In genomic region chr19:14325134-14325533, GRCh38 we compare ENCODE assay signal across 8 cellular contexts.
"Had no signal": no experiment of that assay in that cellular context is flagged by ENCODE, and none has a peak within 500 bp of the region (broad histone marks: within the 10 kb centered on the region; RNA-seq: fewer than 3 reads in every experiment).

No MANE protein-coding gene starts in this region.

- H3K9me3 ChIP-seq: HAP-1 had no signal

- H3K36me3 ChIP-seq: HAP-1 had no signal

- DNase-seq: GM23248, GOT3, KBM-7 had no signal

- H3K4me1 ChIP-seq: HAP-1 had no signal

- H3K4me3 ChIP-seq: GM23248, HAP-1 had no signal

- ATAC-seq: HCT116, HepG2 had no signal

- H3K27ac ChIP-seq: GM23248, HL-60, KMS-11 had no signal
